Comparison of ENCODE assay signal across 8 cellular contexts in genomic region chr2:200703132-200703925, GRCh38.
A peak's percentile ranks its signal among the peaks of the same experiment; 100 is the strongest.
DNase-seq lines count a peak whose midpoint lies in the region; ATAC-seq, FAIRE-seq and TF ChIP-seq lines count a peak whose summit lies in the region.

No MANE protein-coding gene starts in this region.

- CTCF ChIA-PET in endothelial cell of umbilical vein (lab: Charles Lee) = interaction anchor here (0.8 to 7.6 kb wide), 29 partner anchors 10 to 1214 kb away, joined by 3 to 97 read pairs (median 4); partner anchors contain the start of genes AOX1 and BZW1

- H3K27ac ChIP-seq in endothelial cell of umbilical vein (ENCODE audit: insufficient read depth, low read depth, low read length) = no peak overlapping the region

- H3K79me2 ChIP-seq in endothelial cell of umbilical vein (ENCODE audit: control insufficient read depth, insufficient read depth, low read length) = no peaks in the 10 kb centered on the region

- no peaks in the 10 kb centered on the region for H3K9me1 ChIP-seq in endothelial cell of umbilical vein (replicated peaks; ENCODE audit: control insufficient read depth, extremely low read depth, insufficient read depth, low read length)

- H3K9ac ChIP-seq in endothelial cell of umbilical vein (replicated peaks; ENCODE audit: extremely low read depth, insufficient read depth, low read length) = no peak overlapping the region

- peaks cover 29% of the 10 kb centered on the region for H3K4me1 Mint-ChIP-seq in T-helper 1 cell treated with Interleukin-12 subunit alpha and Interleukin-12 subunit beta and Interleukin-4 antibody, amounts not matched to agents 30 μg/mL and 1 μg/mL, for 36 hours (ENCODE audit: low read depth)
- H3K4me1 Mint-ChIP-seq in nephron progenitor cell = peaks cover 10% of the 10 kb centered on the region

- dilution Hi-C loops in endothelial cell of umbilical vein (cut with MboI; ENCODE audit: extremely low pct_ligation_motif_present, low sequenced_read_pairs) = no loop called here

- H3K9me3 Mint-ChIP-seq in T-helper 1 cell treated with Interleukin-12 subunit alpha and Interleukin-12 subunit beta and Interleukin-4 antibody, amounts not matched to agents 30 μg/mL and 1 μg/mL, for 36 hours = no peaks in the 10 kb centered on the region
- H3K9me3 Mint-ChIP-seq in nephron progenitor cell = no peaks in the 10 kb centered on the region

- H3K36me3 Mint-ChIP-seq in T-helper 1 cell treated with Interleukin-12 subunit alpha and Interleukin-12 subunit beta and Interleukin-4 antibody, amounts not matched to agents 30 μg/mL and 1 μg/mL, for 36 hours (ENCODE audit: low read depth) = no peaks in the 10 kb centered on the region
- H3K36me3 Mint-ChIP-seq in nephron progenitor cell (ENCODE audit: low read depth) = no peaks in the 10 kb centered on the region

- no peak overlapping the region for H3K4me3 ChIP-seq in endothelial cell of umbilical vein (replicated peaks in 1 of 3; ENCODE audit: insufficient read depth in 1 of 3, low read depth in 1 of 3, low read length in 3 of 3)

- H2AFZ ChIP-seq in endothelial cell of umbilical vein (ENCODE audit: low read depth, low read length) = no peak overlapping the region

- H3K4me1 ChIP-seq in endothelial cell of umbilical vein (ENCODE audit: control insufficient read depth, extremely low read depth, insufficient read depth, low read length) = no peaks in the 10 kb centered on the region

- no peaks in the 10 kb centered on the region for H3K36me3 ChIP-seq in endothelial cell of umbilical vein (ENCODE audit: control insufficient read depth in 2 of 2, extremely low read depth in 1 of 2, insufficient read depth in 2 of 2, low read length in 2 of 2)

- TF ChIP-seq CTCF in endothelial cell of umbilical vein (IDR thresholded peaks at IDR 0.05; ENCODE audit: extremely low read depth in 1 of 2, insufficient read depth in 1 of 2, low read depth in 1 of 2, low read length in 2 of 2) (peak; percentile 17 to 21), nephron progenitor cell (IDR thresholded peaks at IDR 0.05) (peak; percentile 46)

- H3K9me3 ChIP-seq in endothelial cell of umbilical vein (replicated peaks; ENCODE audit: control insufficient read depth, insufficient read depth, low read length) = no peaks in the 10 kb centered on the region

- H3K27me3 Mint-ChIP-seq in T-helper 1 cell treated with Interleukin-12 subunit alpha and Interleukin-12 subunit beta and Interleukin-4 antibody, amounts not matched to agents 30 μg/mL and 1 μg/mL, for 36 hours (ENCODE audit: low read depth) = no peaks in the 10 kb centered on the region
- H3K27me3 Mint-ChIP-seq in nephron progenitor cell (ENCODE audit: low read depth, poor library complexity) = peaks cover under 1% of the 10 kb centered on the region

- no peak overlapping the region for H3K4me2 ChIP-seq in endothelial cell of umbilical vein (ENCODE audit: insufficient read depth, low read length)

- H3K27me3 ChIP-seq in endothelial cell of umbilical vein (ENCODE audit: control insufficient read depth in 2 of 2, insufficient read depth in 2 of 2, low read length in 2 of 2) = peaks cover 16 to 22% of the 10 kb centered on the region in 2 experiments

- H4K20me1 ChIP-seq in endothelial cell of umbilical vein (replicated peaks; ENCODE audit: control insufficient read depth, extremely low read depth, insufficient read depth, low read length) = no peaks in the 10 kb centered on the region

- FAIRE-seq in endothelial cell of umbilical vein (lab: Jason Lieb, UNC) = peak; percentile 46

- peak; percentile 26 for DNase-seq in stimulated activated CD4-positive, alpha-beta T cell treated with anti-CD3 and anti-CD28 coated beads, Interleukin-4, amount 100 ng/mL, for 24 hours
- DNase-seq in stimulated activated CD4-positive, alpha-beta T cell treated with anti-CD3 and anti-CD28 coated beads, Interleukin-4, amount 100 ng/mL, for 4 hours = no peak
- DNase-seq in NAMALWA (ENCODE audit: low spot score) = peak; percentile 91
- DNase-seq in endothelial cell of umbilical vein (ENCODE audit: low read depth, low spot score) = peak; percentile 58
- no peak for DNase-seq in nephron progenitor cell

- intact Hi-C loops in endothelial cell of umbilical vein (cut with micrococcal nuclease) = loop anchor here (1.0 kb wide), 5 partner anchors 125 to 730 kb away; no protein-coding TSS in a partner anchor

- peak overlapping the region; percentile 4 for H3K4me3 Mint-ChIP-seq in T-helper 1 cell treated with Interleukin-12 subunit alpha and Interleukin-12 subunit beta and Interleukin-4 antibody, amounts not matched to agents 30 μg/mL and 1 μg/mL, for 36 hours
- no peak overlapping the region for H3K4me3 Mint-ChIP-seq in nephron progenitor cell

- ATAC-seq in GM21526 (IDR thresholded peaks at IDR 0.05; ENCODE audit: low FRiP score, unreplicated experiment) (no peak), GM21447 (IDR thresholded peaks at IDR 0.05; ENCODE audit: unreplicated experiment) (no peak)

- POLR2A ChIA-PET in endothelial cell of umbilical vein (lab: Charles Lee) = no interaction called here

- H3K27ac Mint-ChIP-seq in T-helper 1 cell treated with Interleukin-12 subunit alpha and Interleukin-12 subunit beta and Interleukin-4 antibody, amounts not matched to agents 30 μg/mL and 1 μg/mL, for 36 hours = peak overlapping the region; percentile 81
- no peak overlapping the region for H3K27ac Mint-ChIP-seq in nephron progenitor cell

- BruUV-seq in endothelial cell of umbilical vein (replicated peaks; lab: Mats Ljungman, UMichigan) = no TSS peak

- no peak for TF ChIP-seq POLR2A in endothelial cell of umbilical vein (IDR thresholded peaks at IDR 0.05; ENCODE audit: low read depth, low read length)

TF ChIP-seq in endothelial cell of umbilical vein, 7 proteins besides CTCF, POLR2A, EP300 and RAD21:
- TF ChIP-seq GATA2 (IDR thresholded peaks at IDR 0.05; ENCODE audit: insufficient read depth, insufficient read length, low read depth, low read length) (no peak), FOS (IDR thresholded peaks at IDR 0.05; ENCODE audit: borderline replicate concordance, insufficient read depth, low read length) (no peak), EZH2 (IDR thresholded peaks at IDR 0.05; ENCODE audit: borderline replicate concordance, low read depth, low read length, severe bottlenecking) (no peak), POLR2AphosphoS5 (IDR thresholded peaks at IDR 0.05; ENCODE audit: insufficient read depth, low read depth, low read length) (no peak), JUN (IDR thresholded peaks at IDR 0.05; ENCODE audit: borderline replicate concordance, insufficient read depth, insufficient read length, low read depth) (no peak), MYC (IDR thresholded peaks at IDR 0.05; ENCODE audit: low read depth, low read length) (no peak), MAX (IDR thresholded peaks at IDR 0.05; ENCODE audit: insufficient read depth, insufficient read length) (no peak)
TF ChIP-seq in endothelial cell of umbilical vein: peak in this region for 0.

Comparison
In these comparisons a context has a peak if more than half of its experiments do, and no peak if none do; other contexts are left out.
1. DNase-seq: peak in stimulated activated CD4-positive, alpha-beta T cell treated with anti-CD3 and anti-CD28 coated beads, Interleukin-4, amount 100 ng/mL, for 24 hours (single experiment), NAMALWA (single experiment) and endothelial cell of umbilical vein (single experiment); none in stimulated activated CD4-positive, alpha-beta T cell treated with anti-CD3 and anti-CD28 coated beads, Interleukin-4, amount 100 ng/mL, for 4 hours (0 of 2) and nephron progenitor cell (single experiment).